In genomic region chr22:49010086-49010863, GRCh38 we compare ENCODE assay signal across 24 cellular contexts.
DNase-seq lines count a peak whose midpoint lies in the region; ATAC-seq and TF ChIP-seq lines count a peak whose summit lies in the region.
"Had no signal": no experiment of that assay in that cellular context is flagged by ENCODE, and none has a peak within 500 bp of the region (broad histone marks: within the 10 kb centered on the region; RNA-seq: fewer than 3 reads in every experiment).

No MANE protein-coding gene starts in this region.

- H3K9me3 Mint-ChIP-seq in activated naive CD4-positive, alpha-beta T cell treated with anti-CD3 and anti-CD28 coated beads, Interleukin-2, amount 10 ng/mL, durations not matched to agents 7 days and 5 days = no peaks in the 10 kb centered on the region
- H3K9me3 Mint-ChIP-seq in activated CD8-positive, alpha-beta memory T cell treated with anti-CD3 and anti-CD28 coated beads, Interleukin-2, amount 10 ng/mL, durations not matched to agents 7 days and 5 days (ENCODE audit: low read depth) = no peaks in the 10 kb centered on the region
- no peaks in the 10 kb centered on the region for H3K9me3 Mint-ChIP-seq in natural killer cell
- H3K9me3 Mint-ChIP-seq: dendritic cell treated with granulocyte-macrophage colony-stimulating factor and Interleukin-4, amounts not matched to agents 40 ng/mL and 50 ng/mL, for 4 days had no signal

- H3K27ac Mint-ChIP-seq in activated naive CD4-positive, alpha-beta T cell treated with anti-CD3 and anti-CD28 coated beads, Interleukin-2, amount 10 ng/mL, durations not matched to agents 7 days and 5 days = no peak overlapping the region
- no peak overlapping the region for H3K27ac Mint-ChIP-seq in activated CD8-positive, alpha-beta memory T cell treated with anti-CD3 and anti-CD28 coated beads, Interleukin-2, amount 10 ng/mL, durations not matched to agents 7 days and 5 days
- no peak overlapping the region for H3K27ac Mint-ChIP-seq in natural killer cell
- H3K27ac Mint-ChIP-seq: dendritic cell treated with granulocyte-macrophage colony-stimulating factor and Interleukin-4, amounts not matched to agents 40 ng/mL and 50 ng/mL, for 4 days; stimulated activated memory B cell treated with anti-CD40 and anti-IgM and Interleukin-4, amounts not matched to agents 10 μg/mL and 1 μg/mL and 100 μg/mL, for 72 hours had no signal

- no peaks in the 10 kb centered on the region for H3K27me3 Mint-ChIP-seq in activated naive CD4-positive, alpha-beta T cell treated with anti-CD3 and anti-CD28 coated beads, Interleukin-2, amount 10 ng/mL, durations not matched to agents 7 days and 5 days
- H3K27me3 Mint-ChIP-seq in activated CD8-positive, alpha-beta memory T cell treated with anti-CD3 and anti-CD28 coated beads, Interleukin-2, amount 10 ng/mL, durations not matched to agents 7 days and 5 days = no peaks in the 10 kb centered on the region
- H3K27me3 Mint-ChIP-seq in natural killer cell (ENCODE audit: low read depth in 2 of 2) = no peaks in the 10 kb centered on the region
- H3K27me3 Mint-ChIP-seq: dendritic cell treated with granulocyte-macrophage colony-stimulating factor and Interleukin-4, amounts not matched to agents 40 ng/mL and 50 ng/mL, for 4 days had no signal

- ATAC-seq in activated CD8-positive, alpha-beta memory T cell treated with anti-CD3 and anti-CD28 coated beads, Interleukin-2, amount 10 ng/mL, durations not matched to agents 7 days and 5 days = no peak
- no peak for ATAC-seq in lower lobe of right lung
- no peak for ATAC-seq in natural killer cell
- ATAC-seq in GM18867 (IDR thresholded peaks at IDR 0.05; ENCODE audit: unreplicated experiment) = no peak
- ATAC-seq: stimulated activated memory B cell treated with anti-CD40 and anti-IgM and Interleukin-4, amounts not matched to agents 10 μg/mL and 1 μg/mL and 100 μg/mL, for 72 hours had no signal

- CTCF ChIA-PET in activated naive CD4-positive, alpha-beta T cell treated with anti-CD3 and anti-CD28 coated beads, Interleukin-2, amount 10 ng/mL, durations not matched to agents 7 days and 5 days (lab: Charles Lee) = no interaction called here
- CTCF ChIA-PET in activated CD8-positive, alpha-beta memory T cell treated with anti-CD3 and anti-CD28 coated beads, Interleukin-2, amount 10 ng/mL, durations not matched to agents 7 days and 5 days (lab: Charles Lee) = no interaction called here

- H3K27ac ChIP-seq in lower lobe of right lung (no peak overlapping the region), testis (no peak overlapping the region)
- H3K27ac ChIP-seq: BLaER1 treated with 17β-estradiol and CSF1 and Interleukin-3, amounts not matched to agents 10 nM and 100 nM; cardiac muscle cell; neutrophil; suprapubic skin had no signal

- H3K36me3 ChIP-seq in lower lobe of right lung (no peaks in the 10 kb centered on the region), testis (ENCODE audit: low read depth, missing control alignments) (no peaks in the 10 kb centered on the region)
- H3K36me3 ChIP-seq: BLaER1 treated with 17β-estradiol and CSF1 and Interleukin-3, amounts not matched to agents 10 nM and 100 nM; cardiac muscle cell; neutrophil; suprapubic skin had no signal

- H3K4me3 ChIP-seq in lower lobe of right lung (no peak overlapping the region), testis (no peak overlapping the region)
- H3K4me3 ChIP-seq: BLaER1 treated with 17β-estradiol and CSF1 and Interleukin-3, amounts not matched to agents 10 nM and 100 nM; cardiac muscle cell; suprapubic skin had no signal

- intact Hi-C loops in lower lobe of right lung (cut with DNase I) (no loop called here), testis (cut with DNase I; ENCODE audit: low total_unique reads) (no loop called here), natural killer cell (cut with micrococcal nuclease) (no loop called here)

- no peaks in the 10 kb centered on the region for H3K36me3 Mint-ChIP-seq in activated naive CD4-positive, alpha-beta T cell treated with anti-CD3 and anti-CD28 coated beads, Interleukin-2, amount 10 ng/mL, durations not matched to agents 7 days and 5 days
- H3K36me3 Mint-ChIP-seq in activated CD8-positive, alpha-beta memory T cell treated with anti-CD3 and anti-CD28 coated beads, Interleukin-2, amount 10 ng/mL, durations not matched to agents 7 days and 5 days = no peaks in the 10 kb centered on the region
- no peaks in the 10 kb centered on the region for H3K36me3 Mint-ChIP-seq in natural killer cell
- H3K36me3 Mint-ChIP-seq: stimulated activated memory B cell treated with anti-CD40 and anti-IgM and Interleukin-4, amounts not matched to agents 10 μg/mL and 1 μg/mL and 100 μg/mL, for 72 hours had no signal

- H3K4me1 ChIP-seq in lower lobe of right lung (peaks cover 11% of the 10 kb centered on the region), testis (peaks cover 22% of the 10 kb centered on the region)
- H3K4me1 ChIP-seq: BLaER1 treated with 17β-estradiol and CSF1 and Interleukin-3, amounts not matched to agents 10 nM and 100 nM; suprapubic skin had no signal

- no peak for TF ChIP-seq POLR2A in testis (IDR thresholded peaks at IDR 0.05)

- H3K9me3 ChIP-seq in lower lobe of right lung (no peaks in the 10 kb centered on the region), testis (no peaks in the 10 kb centered on the region)
- H3K9me3 ChIP-seq: BLaER1 treated with 17β-estradiol and CSF1 and Interleukin-3, amounts not matched to agents 10 nM and 100 nM; neutrophil; suprapubic skin had no signal

- no peaks in the 10 kb centered on the region for H3K4me1 Mint-ChIP-seq in activated naive CD4-positive, alpha-beta T cell treated with anti-CD3 and anti-CD28 coated beads, Interleukin-2, amount 10 ng/mL, durations not matched to agents 7 days and 5 days
- no peaks in the 10 kb centered on the region for H3K4me1 Mint-ChIP-seq in activated CD8-positive, alpha-beta memory T cell treated with anti-CD3 and anti-CD28 coated beads, Interleukin-2, amount 10 ng/mL, durations not matched to agents 7 days and 5 days
- H3K4me1 Mint-ChIP-seq in natural killer cell = no peaks in the 10 kb centered on the region
- H3K4me1 Mint-ChIP-seq: stimulated activated memory B cell treated with anti-CD40 and anti-IgM and Interleukin-4, amounts not matched to agents 10 μg/mL and 1 μg/mL and 100 μg/mL, for 72 hours had no signal

- H3K27me3 ChIP-seq in lower lobe of right lung (ENCODE audit: low read depth) (peaks cover 26% of the 10 kb centered on the region), testis (no peaks in the 10 kb centered on the region)
- H3K27me3 ChIP-seq: BLaER1 treated with 17β-estradiol and CSF1 and Interleukin-3, amounts not matched to agents 10 nM and 100 nM; cardiac muscle cell; neutrophil had no signal

- 79 to 87% methylated on average over 24 to 25 of the region's 25 CpGs for WGBS in testis, 2 donors

- DNase-seq in activated naive CD4-positive, alpha-beta T cell treated with anti-CD3 and anti-CD28 coated beads, Interleukin-2, amount 50 U/mL, for 16 hours = peak; percentile 7
- no peak for DNase-seq in activated naive CD4-positive, alpha-beta T cell treated with anti-CD3 and anti-CD28 coated beads, Interleukin-2, amount 10 ng/mL, durations not matched to agents 7 days and 5 days
- peak; percentile 28 for DNase-seq in activated CD8-positive, alpha-beta memory T cell treated with anti-CD3 and anti-CD28 coated beads, Interleukin-2, amount 10 ng/mL, durations not matched to agents 7 days and 5 days
- DNase-seq in lower lobe of right lung = peak; percentile 28
- DNase-seq in testis = peak; percentile 11
- DNase-seq in NOMO-1 treated with DMSO at 0.1 percent for 48 hours (lab: John Stamatoyannopoulos, UW; ENCODE audit: unreplicated experiment) = no peak
- DNase-seq in natural killer cell = no peak
- DNase-seq: ACHN; activated CD4-positive, alpha-beta T cell treated with anti-CD3 and anti-CD28 coated beads, Interleukin-2, amount 50 U/mL, for 4 hours; activated naive CD4-positive, alpha-beta T cell treated with Interleukin-2 at 50 U/mL for 16 hours; COR-L47; DND-41; NCI-H187; NCI-H748 treated with DMSO at 0.1 percent for 48 hours; RPMI8226; stimulated activated CD4-positive, alpha-beta T cell treated with anti-CD3 and anti-CD28 coated beads, Interleukin-2, amount 100 ng/mL, for 48 hours; T-helper 9 cell had no signal

- TF ChIP-seq CTCF in lower lobe of right lung (IDR thresholded peaks at IDR 0.05) (no peak), testis (IDR thresholded peaks at IDR 0.05) (no peak), natural killer cell (IDR thresholded peaks at IDR 0.05) (no peak)

- H3K4me3 Mint-ChIP-seq in activated naive CD4-positive, alpha-beta T cell treated with anti-CD3 and anti-CD28 coated beads, Interleukin-2, amount 10 ng/mL, durations not matched to agents 7 days and 5 days = no peak overlapping the region
- no peak overlapping the region for H3K4me3 Mint-ChIP-seq in activated CD8-positive, alpha-beta memory T cell treated with anti-CD3 and anti-CD28 coated beads, Interleukin-2, amount 10 ng/mL, durations not matched to agents 7 days and 5 days
- no peak overlapping the region for H3K4me3 Mint-ChIP-seq in natural killer cell
- H3K4me3 Mint-ChIP-seq: dendritic cell treated with granulocyte-macrophage colony-stimulating factor and Interleukin-4, amounts not matched to agents 40 ng/mL and 50 ng/mL, for 4 days; stimulated activated memory B cell treated with anti-CD40 and anti-IgM and Interleukin-4, amounts not matched to agents 10 μg/mL and 1 μg/mL and 100 μg/mL, for 72 hours had no signal

Comparison
In these comparisons a context has a peak if more than half of its experiments do, and no peak if none do; other contexts are left out.
1. DNase-seq: peak in activated naive CD4-positive, alpha-beta T cell treated with anti-CD3 and anti-CD28 coated beads, Interleukin-2, amount 50 U/mL, for 16 hours (single experiment), activated CD8-positive, alpha-beta memory T cell treated with anti-CD3 and anti-CD28 coated beads, Interleukin-2, amount 10 ng/mL, durations not matched to agents 7 days and 5 days (single experiment), lower lobe of right lung (single experiment) and testis (single experiment); none in activated naive CD4-positive, alpha-beta T cell treated with anti-CD3 and anti-CD28 coated beads, Interleukin-2, amount 10 ng/mL, durations not matched to agents 7 days and 5 days (single experiment), NOMO-1 treated with DMSO at 0.1 percent for 48 hours (single experiment) and natural killer cell (single experiment).